Comparison of ENCODE assay signal across 8 cellular contexts in the genomic region with DNA sequence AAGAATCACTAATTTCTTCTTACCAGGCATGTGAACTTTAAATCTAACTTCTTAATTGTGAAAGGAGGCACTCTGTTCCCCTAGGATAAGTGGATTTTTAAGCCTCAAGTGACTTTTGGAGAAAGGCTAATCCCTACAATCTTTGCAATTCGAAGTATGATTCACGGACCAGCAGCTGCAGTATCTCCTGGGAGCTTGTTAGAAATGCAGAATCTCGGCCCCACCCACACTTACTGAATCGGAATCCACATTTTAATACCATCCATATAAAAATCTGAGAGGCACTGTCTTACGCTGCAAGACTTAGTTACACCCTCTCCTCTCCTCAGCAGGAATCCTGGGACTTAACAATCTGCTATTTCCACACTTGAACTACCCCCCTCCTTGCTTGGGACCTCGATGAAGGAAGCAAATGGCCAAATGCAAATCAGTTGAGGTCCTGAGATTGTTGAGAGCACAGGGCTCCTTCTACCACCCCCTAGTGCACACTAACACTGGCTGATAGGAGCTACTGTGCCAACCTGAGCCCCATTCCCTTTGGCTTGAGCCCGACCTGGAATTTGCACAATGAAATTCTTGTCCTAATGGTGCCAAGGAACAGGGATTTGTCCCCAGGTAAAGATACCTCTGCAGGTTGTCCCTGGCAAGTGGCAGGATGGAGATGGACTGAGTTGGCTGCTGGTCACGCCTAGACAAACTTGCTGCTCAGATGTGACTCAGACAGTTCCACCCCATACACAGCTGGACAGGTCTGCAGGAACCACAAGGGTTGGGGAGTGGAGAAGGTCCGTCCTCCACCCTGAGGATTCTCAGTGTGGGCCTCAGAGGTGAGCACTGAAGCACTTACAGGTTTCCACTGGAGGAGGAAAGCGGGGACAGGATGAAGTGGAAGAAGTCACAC. TPM values are rescaled to one million over a fixed set of nuclear protein-coding genes. Genes with fewer than 3 reads are reported as not detected.
A peak's percentile ranks its signal among the peaks of the same experiment; 100 is the strongest.
DNase-seq lines count a peak whose midpoint lies in the region; ATAC-seq and TF ChIP-seq lines count a peak whose summit lies in the region.

No MANE protein-coding gene starts in this region.

- WGBS in adrenal gland, 4 donors, result 74 to 80% (median 76%) methylated on average over 10 of the region's 10 CpGs

- peak; percentile 25 for TF ChIP-seq CTCF in GM12873 (IDR thresholded peaks at IDR 0.05; ENCODE audit: insufficient read depth, low read depth, low read length, missing control alignments)
- no peak for TF ChIP-seq CTCF in adrenal gland (IDR thresholded peaks at IDR 0.05)

- H3K27me3 ChIP-seq in adrenal gland, result no peaks in the 10 kb centered on the region

- peak overlapping the region in 2 of 5 donors; percentile 30 to 60 for H3K27ac ChIP-seq in adrenal gland

- no peak for ATAC-seq in HG03520 (IDR thresholded peaks at IDR 0.05; ENCODE audit: unreplicated experiment)
- ATAC-seq in HG03139 (IDR thresholded peaks at IDR 0.05; ENCODE audit: unreplicated experiment), result no peak

- H3K4me1 ChIP-seq in adrenal gland (replicated peaks in 1 of 2), result peaks cover 13 to 35% of the 10 kb centered on the region in 2 donors

- no peak for TF ChIP-seq POLR2A in adrenal gland (IDR thresholded peaks at IDR 0.05)

- peaks cover 0 to 35% of the 10 kb centered on the region in 2 donors for H3K36me3 ChIP-seq in adrenal gland (replicated peaks in 1 of 2)

- intact Hi-C loops in adrenal gland (cut with DNase I), result no loop called here

- H3K4me3 ChIP-seq in skeletal muscle cell (ENCODE audit: low read depth, low read length), result no peak overlapping the region
- H3K4me3 ChIP-seq in adrenal gland, result no peak overlapping the region

- DNase-seq in NAMALWA (ENCODE audit: low spot score) (peak; percentile 20), fibroblast of peridontal ligament (ENCODE audit: extremely low read depth) (peak; percentile 93), skeletal muscle cell (ENCODE audit: low read depth) (peak; percentile 84), NCI-H1092 treated with DMSO at 0.1 percent for 48 hours (lab: John Stamatoyannopoulos, UW) (no peak), adrenal gland (no peak)

- H3K9me3 ChIP-seq in adrenal gland (replicated peaks in 1 of 3), result no peaks in the 10 kb centered on the region

RNA-seq across cellular contexts. Expression of a gene that starts 20.8 kb away (rescaled TPM):
- 10 to 100 TPM; 18.3 to 27.0 (median 21.9) TPM for total RNA-seq in adrenal gland
- polyA plus RNA-seq in adrenal gland, result 10 to 100 TPM; 11.4 to 13.1 (median 12.1) TPM

RNA-seq across cellular contexts. Expression of a gene that starts 36.2 kb away (rescaled TPM):
- 1 to 10 TPM in 2 of 8 donors, under 1 TPM in 6; 0.11 to 2.9 (median 0.67) TPM for total RNA-seq in adrenal gland
- polyA plus RNA-seq in adrenal gland, result 1 to 10 TPM in 2 of 3 donors, under 1 TPM in 1; 0.42 to 1.3 (median 1.1) TPM

RNA-seq across cellular contexts. Expression of a gene that starts 48.5 kb away (rescaled TPM):
- 1 to 10 TPM; 3.7 to 8.2 (median 6.2) TPM for total RNA-seq in adrenal gland
- polyA plus RNA-seq in adrenal gland, result 10 to 100 TPM in 1 of 3 donors, 1 to 10 TPM in 2; 6.5 to 13.6 (median 7.9) TPM

Comparison
In these comparisons a context has a peak if more than half of its experiments do, and no peak if none do; other contexts are left out.
1. DNase-seq: peak in NAMALWA (single experiment), fibroblast of peridontal ligament (single experiment) and skeletal muscle cell (single experiment); none in NCI-H1092 treated with DMSO at 0.1 percent for 48 hours (single experiment) and adrenal gland (0 of 7).